In the genomic region with DNA sequence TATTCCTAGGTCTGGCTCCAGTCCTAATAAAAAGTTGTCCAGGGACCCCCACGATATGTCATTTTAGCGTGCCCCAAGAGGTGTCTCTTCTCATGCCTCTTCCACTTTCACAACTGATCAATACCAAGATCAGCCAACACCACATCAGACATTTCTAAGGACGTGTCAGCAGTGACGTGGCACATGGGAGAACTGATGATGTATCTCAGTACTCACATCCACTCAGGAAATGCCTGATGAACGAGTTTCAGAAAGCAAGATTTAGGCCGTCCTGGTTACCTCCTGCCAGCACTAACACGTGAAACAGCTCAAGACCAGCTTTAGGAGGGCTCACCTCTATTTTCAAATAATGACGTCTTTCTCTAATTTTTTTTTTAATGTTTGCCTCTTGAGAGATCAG, we compare ENCODE assay signal across 8 cellular contexts. TPM values are rescaled to one million over a fixed set of nuclear protein-coding genes. Genes with fewer than 3 reads are reported as not detected.
DNase-seq lines count a peak whose midpoint lies in the region; ATAC-seq and TF ChIP-seq lines count a peak whose summit lies in the region.

No MANE protein-coding gene starts in this region.

- no peak for TF ChIP-seq POLR2A in ovary (IDR thresholded peaks at IDR 0.05)

- no peak for TF ChIP-seq EP300 in ovary (IDR thresholded peaks at IDR 0.05)

- H3K4me3 ChIP-seq in brain microvascular endothelial cell (ENCODE audit: low read depth, low read length): no peak overlapping the region
- no peak overlapping the region for H3K4me3 ChIP-seq in ovary

- in situ Hi-C loops in GM13977 (cut with MboI; ENCODE audit: low pct_unique_long_range_greater_than_20kb, low sequenced_read_pairs, unreplicated experiment) (no loop called here), brain microvascular endothelial cell (cut with HindIII; ENCODE audit: low pct_ligation_motif_present, low sequenced_read_pairs) (no loop called here)

- H3K4me1 ChIP-seq in ovary (ENCODE audit: insufficient read depth): peaks cover 19% of the 10 kb centered on the region

- no peaks in the 10 kb centered on the region for H3K36me3 ChIP-seq in brain microvascular endothelial cell (replicated peaks)
- H3K36me3 ChIP-seq in ovary: no peaks in the 10 kb centered on the region

- intact Hi-C loops in ovary (cut with DNase I): no loop called here

- H3K27me3 ChIP-seq in brain microvascular endothelial cell (replicated peaks) (no peaks in the 10 kb centered on the region), ovary (no peaks in the 10 kb centered on the region)

- H3K27ac ChIP-seq in brain microvascular endothelial cell (no peak overlapping the region), ovary (no peak overlapping the region)

- H3K9me3 ChIP-seq in ovary: no peaks in the 10 kb centered on the region

- ATAC-seq in activated CD4-positive, CD25-positive, alpha-beta regulatory T cell treated with anti-CD3 and anti-CD28 coated beads, Interleukin-2, amount 50 U/mL, for 24 hours: peak; percentile 94 to 96
- ATAC-seq in HG03135 (IDR thresholded peaks at IDR 0.05; ENCODE audit: unreplicated experiment): no peak

- TF ChIP-seq CTCF in GM13977 (IDR thresholded peaks at IDR 0.05; ENCODE audit: extremely low read depth, insufficient read depth, missing control alignments): no peak
- no peak for TF ChIP-seq CTCF in brain microvascular endothelial cell (IDR thresholded peaks at IDR 0.05; ENCODE audit: low read depth, low read length, missing control alignments)
- no peak for TF ChIP-seq CTCF in ovary (IDR thresholded peaks at IDR 0.05)

- DNase-seq in GM13977 (ENCODE audit: low spot score) (peak; percentile 43), brain microvascular endothelial cell (peak; percentile 38), dedifferentiated amniotic fluid mesenchymal stem cell (ENCODE audit: extremely low spot score) (no peak), middle frontal gyrus (ENCODE audit: extremely low spot score, low spot score) (no peak), ovary (no peak)
- peak; percentile 27 to 39 for DNase-seq in stimulated activated CD4-positive, alpha-beta T cell treated with anti-CD3 and anti-CD28 coated beads, Interleukin-1b, Interleukin-23, amount 100 ng/mL, for 4 hours (ENCODE audit: low read depth in 2 of 2)

- WGBS in ovary, 3 donors: 79 to 84% (median 83%) methylated on average over 8 of the region's 8 CpGs

RNA-seq across cellular contexts. Expression of a gene that starts 19.6 kb away (rescaled TPM):
- 100 to 1,000 TPM in 6 of 7 donors, 10 to 100 TPM in 1; 80.5 to 120 (median 106) TPM for total RNA-seq in ovary
- polyA plus RNA-seq in ovary: 100 to 1,000 TPM in 1 of 2 donors, 10 to 100 TPM in 1; 73.2 to 110 TPM

Comparison
In these comparisons a context has a peak if more than half of its experiments do, and no peak if none do; other contexts are left out.
1. DNase-seq: peak in GM13977 (single experiment), brain microvascular endothelial cell (single experiment) and stimulated activated CD4-positive, alpha-beta T cell treated with anti-CD3 and anti-CD28 coated beads, Interleukin-1b, Interleukin-23, amount 100 ng/mL, for 4 hours (2 of 2); none in dedifferentiated amniotic fluid mesenchymal stem cell (single experiment), middle frontal gyrus (single experiment) and ovary (0 of 5).